1 cellular context compared by ENCODE assay signal in genomic region chr11:60874421-60875365, GRCh38.
TF ChIP-seq lines count a peak whose summit lies in the region.

No MANE protein-coding gene starts in this region.

TF ChIP-seq in HepG2, 621 proteins besides CTCF, POLR2A, EP300 and RAD21:
- no peak for TF ChIP-seq FOSL1 (CRISPR knock-in tag; IDR thresholded peaks at IDR 0.05; ENCODE audit: borderline replicate concordance)
- TF ChIP-seq RBAK (CRISPR knock-in tag; IDR thresholded peaks at IDR 0.05), result peak; percentile 81
TF ChIP-seq in HepG2: peak in this region for 1.
